ENCODE assay signal across 24 cellular contexts in the genomic region with DNA sequence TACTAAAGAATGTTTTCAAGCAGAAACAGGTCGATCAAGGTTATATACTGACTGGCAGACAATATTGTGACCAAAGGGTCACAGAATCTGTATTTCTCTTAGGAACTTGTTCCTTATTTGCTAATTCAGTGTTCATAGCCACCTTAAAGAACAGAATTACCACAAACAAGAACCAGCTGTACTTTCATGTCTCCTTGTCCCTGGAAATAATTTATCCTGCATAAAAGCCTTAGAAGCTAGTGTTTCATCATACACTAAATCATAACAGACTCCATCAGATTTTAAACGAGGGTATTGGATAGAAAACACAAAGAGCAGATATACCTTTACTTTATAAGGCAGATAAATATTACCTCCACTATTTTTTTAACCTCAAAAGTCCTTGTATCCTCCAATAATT. TPM values are rescaled to one million over a fixed set of nuclear protein-coding genes. Genes with fewer than 3 reads are reported as not detected.
DNase-seq lines count a peak whose midpoint lies in the region; ATAC-seq and TF ChIP-seq lines count a peak whose summit lies in the region.
"Had no signal": no experiment of that assay in that cellular context is flagged by ENCODE, and none has a peak within 500 bp of the region (broad histone marks: within the 10 kb centered on the region; RNA-seq: fewer than 3 reads in every experiment).

No MANE protein-coding gene starts in this region.

- CTCF ChIA-PET in activated naive CD4-positive, alpha-beta T cell treated with anti-CD3 and anti-CD28 coated beads, Interleukin-2, amount 10 ng/mL, durations not matched to agents 7 days and 5 days (lab: Charles Lee): interaction anchor here (0.9 kb wide), 1 partner anchor 71 kb away, joined by 3 read pairs; a partner anchor contains a TSS

- no peaks in the 10 kb centered on the region for H3K27me3 Mint-ChIP-seq in activated naive CD4-positive, alpha-beta T cell treated with anti-CD3 and anti-CD28 coated beads, Interleukin-2, amount 10 ng/mL, durations not matched to agents 7 days and 5 days
- no peaks in the 10 kb centered on the region for H3K27me3 Mint-ChIP-seq in activated T-helper 2 cell treated with anti-CD3 and anti-CD28 coated beads, Interferon-gamma antibody, Interleukin-2, Interleukin-4, amounts not matched to agents 10 μg/mL and 5 μg/mL and 100 μg/mL, durations not matched to agents 14 hours and 24 hours and 36 hours (ENCODE audit: low read depth)
- H3K27me3 Mint-ChIP-seq: activated naive CD8-positive, alpha-beta T cell treated with anti-CD3 and anti-CD28 coated beads, Interleukin-2, amount 10 ng/mL, durations not matched to agents 7 days and 5 days; memory B cell had no signal

- intact Hi-C loops in activated T-helper 2 cell treated with anti-CD3 and anti-CD28 coated beads, Interferon-gamma antibody, Interleukin-2, Interleukin-4, amounts not matched to agents 10 μg/mL and 5 μg/mL and 100 μg/mL, durations not matched to agents 14 hours and 24 hours and 36 hours (cut with micrococcal nuclease): no loop called here

- H3K36me3 ChIP-seq in SK-N-MC (ENCODE audit: insufficient read depth, low read length): peaks cover 87% of the 10 kb centered on the region
- H3K36me3 ChIP-seq: breast epithelium had no signal

- no peaks in the 10 kb centered on the region for H3K9me3 ChIP-seq in SK-N-MC (ENCODE audit: low read depth, low read length)
- H3K9me3 ChIP-seq: breast epithelium, gastroesophageal sphincter, tibial nerve had no signal

- H3K4me3 Mint-ChIP-seq in activated naive CD4-positive, alpha-beta T cell treated with anti-CD3 and anti-CD28 coated beads, Interleukin-2, amount 10 ng/mL, durations not matched to agents 7 days and 5 days: no peak overlapping the region
- H3K4me3 Mint-ChIP-seq in activated T-helper 2 cell treated with anti-CD3 and anti-CD28 coated beads, Interferon-gamma antibody, Interleukin-2, Interleukin-4, amounts not matched to agents 10 μg/mL and 5 μg/mL and 100 μg/mL, durations not matched to agents 14 hours and 24 hours and 36 hours (ENCODE audit: low read depth): no peak overlapping the region
- H3K4me3 Mint-ChIP-seq: activated naive CD8-positive, alpha-beta T cell treated with anti-CD3 and anti-CD28 coated beads, Interleukin-2, amount 10 ng/mL, durations not matched to agents 7 days and 5 days; memory B cell; nephron progenitor cell had no signal

- H3K4me1 Mint-ChIP-seq in activated naive CD4-positive, alpha-beta T cell treated with anti-CD3 and anti-CD28 coated beads, Interleukin-2, amount 10 ng/mL, durations not matched to agents 7 days and 5 days: peaks cover 11% of the 10 kb centered on the region
- H3K4me1 Mint-ChIP-seq in activated T-helper 2 cell treated with anti-CD3 and anti-CD28 coated beads, Interferon-gamma antibody, Interleukin-2, Interleukin-4, amounts not matched to agents 10 μg/mL and 5 μg/mL and 100 μg/mL, durations not matched to agents 14 hours and 24 hours and 36 hours (ENCODE audit: low read depth): peaks cover 10% of the 10 kb centered on the region

- H3K36me3 Mint-ChIP-seq in activated naive CD4-positive, alpha-beta T cell treated with anti-CD3 and anti-CD28 coated beads, Interleukin-2, amount 10 ng/mL, durations not matched to agents 7 days and 5 days: peaks cover 42% of the 10 kb centered on the region
- peaks cover 55% of the 10 kb centered on the region for H3K36me3 Mint-ChIP-seq in activated T-helper 2 cell treated with anti-CD3 and anti-CD28 coated beads, Interferon-gamma antibody, Interleukin-2, Interleukin-4, amounts not matched to agents 10 μg/mL and 5 μg/mL and 100 μg/mL, durations not matched to agents 14 hours and 24 hours and 36 hours (ENCODE audit: low read depth)

- no peak overlapping the region for H3K4me3 ChIP-seq in SK-N-MC
- H3K4me3 ChIP-seq in fibroblast of mammary gland (ENCODE audit: control insufficient read depth, low read depth, low read length): no peak overlapping the region
- H3K4me3 ChIP-seq: breast epithelium, gastroesophageal sphincter, GM12878, tibial nerve had no signal

- peak overlapping the region; percentile 55 for H3K27ac Mint-ChIP-seq in activated naive CD4-positive, alpha-beta T cell treated with anti-CD3 and anti-CD28 coated beads, Interleukin-2, amount 10 ng/mL, durations not matched to agents 7 days and 5 days
- no peak overlapping the region for H3K27ac Mint-ChIP-seq in activated T-helper 2 cell treated with anti-CD3 and anti-CD28 coated beads, Interferon-gamma antibody, Interleukin-2, Interleukin-4, amounts not matched to agents 10 μg/mL and 5 μg/mL and 100 μg/mL, durations not matched to agents 14 hours and 24 hours and 36 hours
- H3K27ac Mint-ChIP-seq: activated naive CD8-positive, alpha-beta T cell treated with anti-CD3 and anti-CD28 coated beads, Interleukin-2, amount 10 ng/mL, durations not matched to agents 7 days and 5 days; memory B cell had no signal

- no peaks in the 10 kb centered on the region for H3K9me3 Mint-ChIP-seq in activated naive CD4-positive, alpha-beta T cell treated with anti-CD3 and anti-CD28 coated beads, Interleukin-2, amount 10 ng/mL, durations not matched to agents 7 days and 5 days
- no peaks in the 10 kb centered on the region for H3K9me3 Mint-ChIP-seq in activated T-helper 2 cell treated with anti-CD3 and anti-CD28 coated beads, Interferon-gamma antibody, Interleukin-2, Interleukin-4, amounts not matched to agents 10 μg/mL and 5 μg/mL and 100 μg/mL, durations not matched to agents 14 hours and 24 hours and 36 hours
- H3K9me3 Mint-ChIP-seq: activated naive CD8-positive, alpha-beta T cell treated with anti-CD3 and anti-CD28 coated beads, Interleukin-2, amount 10 ng/mL, durations not matched to agents 7 days and 5 days; memory B cell; nephron progenitor cell had no signal

- TF ChIP-seq CTCF in fibroblast of mammary gland (conservative IDR thresholded peaks at IDR 0.05; ENCODE audit: control insufficient read depth, insufficient read depth, low read depth, low read length): no peak

- no peak for DNase-seq in activated naive CD4-positive, alpha-beta T cell treated with anti-CD3 and anti-CD28 coated beads, Interleukin-2, amount 10 ng/mL, durations not matched to agents 7 days and 5 days
- no peak for DNase-seq in activated naive CD4-positive, alpha-beta T cell (lab: John Stamatoyannopoulos, UW)
- DNase-seq in SK-N-MC (ENCODE audit: low read depth, low spot score) (no peak), fibroblast of mammary gland (ENCODE audit: low read depth) (peak; percentile 10), renal cortical epithelial cell (ENCODE audit: low read depth) (peak; percentile 51)
- DNase-seq in activated T-helper 2 cell treated with anti-CD3 and anti-CD28 coated beads, Interferon-gamma antibody, Interleukin-2, Interleukin-4, amounts not matched to agents 10 μg/mL and 5 μg/mL and 100 μg/mL, durations not matched to agents 14 hours and 24 hours and 36 hours (ENCODE audit: low spot score): no peak
- DNase-seq: activated naive CD8-positive, alpha-beta T cell treated with anti-CD3 and anti-CD28 coated beads, Interleukin-2, amount 10 ng/mL, durations not matched to agents 7 days and 5 days; cortex of kidney; H7; NCI-H187 treated with DMSO at 0.1 percent for 48 hours; NCI-H226; NCI-H774; nephron progenitor cell; OCI-M1; Right ventricle myocardium superior; stimulated activated CD4-positive, alpha-beta T cell treated with anti-CD3 and anti-CD28 coated beads, Interleukin-1b, Interleukin-23, amount 100 ng/mL, for 48 hours; stimulated activated naive CD4-positive, alpha-beta T cell treated with Interleukin-2 at 50 U/mL for 16 hours had no signal

- no peak overlapping the region for H3K9ac ChIP-seq in SK-N-MC (ENCODE audit: insufficient read length)

- no peak for ATAC-seq in HG02852 (IDR thresholded peaks at IDR 0.05; ENCODE audit: unreplicated experiment)
- ATAC-seq in GM19023 (IDR thresholded peaks at IDR 0.05; ENCODE audit: unreplicated experiment): no peak
- ATAC-seq: gastroesophageal sphincter, GM12878 had no signal

- H3K27ac ChIP-seq in SK-N-MC: peak overlapping the region; percentile 65
- H3K27ac ChIP-seq: breast epithelium, gastroesophageal sphincter, tibial nerve had no signal

RNA-seq across cellular contexts. Expression of a gene that starts 6.4 kb away (rescaled TPM):
- 25.6 and 38.6 TPM in 2 replicates for total RNA-seq in renal cortical epithelial cell
- total RNA-seq in activated T-helper 2 cell treated with anti-CD3 and anti-CD28 coated beads, Interferon-gamma antibody, Interleukin-2, Interleukin-4, amounts not matched to agents 10 μg/mL and 5 μg/mL and 100 μg/mL, durations not matched to agents 14 hours and 24 hours and 36 hours: 48.5 and 62.2 TPM in 2 replicates

Comparison
In these comparisons a context has a peak if more than half of its experiments do, and no peak if none do; other contexts are left out.
1. DNase-seq: peak in fibroblast of mammary gland (single experiment) and renal cortical epithelial cell (single experiment); none in activated naive CD4-positive, alpha-beta T cell treated with anti-CD3 and anti-CD28 coated beads, Interleukin-2, amount 10 ng/mL, durations not matched to agents 7 days and 5 days (single experiment), activated naive CD4-positive, alpha-beta T cell (0 of 4), SK-N-MC (single experiment) and activated T-helper 2 cell treated with anti-CD3 and anti-CD28 coated beads, Interferon-gamma antibody, Interleukin-2, Interleukin-4, amounts not matched to agents 10 μg/mL and 5 μg/mL and 100 μg/mL, durations not matched to agents 14 hours and 24 hours and 36 hours (single experiment).